Comparison of ENCODE assay signal across 11 cellular contexts in genomic region chr21:46038871-46039397, GRCh38. TPM values are rescaled to one million over a fixed set of nuclear protein-coding genes. Genes with fewer than 3 reads are reported as not detected.
DNase-seq lines count a peak whose midpoint lies in the region; ATAC-seq and TF ChIP-seq lines count a peak whose summit lies in the region.
"Had no signal": no experiment of that assay in that cellular context is flagged by ENCODE, and none has a peak within 500 bp of the region (broad histone marks: within the 10 kb centered on the region; RNA-seq: fewer than 3 reads in every experiment).

No MANE protein-coding gene starts in this region.

- ATAC-seq in mucosa of descending colon (peak; percentile 37), upper lobe of left lung (ENCODE audit: low FRiP score in 2 of 2) (peak; percentile 41 to 87), HG03095 (IDR thresholded peaks at IDR 0.05; ENCODE audit: unreplicated experiment) (no peak)
- no peak for ATAC-seq in activated naive CD4-positive, alpha-beta T cell treated with anti-CD3 and anti-CD28 coated beads, Interleukin-2, amount 50 U/mL, for 72 hours

- peaks cover 4% of the 10 kb centered on the region for H3K4me1 Mint-ChIP-seq in endodermal cell

- no peak for TF ChIP-seq EP300 in upper lobe of left lung (IDR thresholded peaks at IDR 0.05)

- H3K9me3 ChIP-seq in NT2/D1 (ENCODE audit: insufficient read depth, low read length) = no peaks in the 10 kb centered on the region
- no peaks in the 10 kb centered on the region for H3K9me3 ChIP-seq in endodermal cell (ENCODE audit: control insufficient read depth, low read length)
- no peaks in the 10 kb centered on the region for H3K9me3 ChIP-seq in mucosa of descending colon
- H3K9me3 ChIP-seq in upper lobe of left lung = no peaks in the 10 kb centered on the region

- H3K4me3 Mint-ChIP-seq in endodermal cell = no peak overlapping the region
- H3K4me3 Mint-ChIP-seq: T-helper 1 cell treated with Interleukin-12 subunit alpha and Interleukin-12 subunit beta and Interleukin-4 antibody, amounts not matched to agents 30 μg/mL and 1 μg/mL, for 36 hours had no signal

- 91 to 94% methylated on average over 10 to 23 of the region's 23 CpGs for WGBS in endodermal cell (ENCODE audit: insufficient coverage in 1 of 2, insufficient read length in 1 of 2), 2 experiments
- 53 to 74% methylated on average over 8 to 19 of the region's 23 CpGs for WGBS in upper lobe of left lung, 2 donors

- peaks cover 4% of the 10 kb centered on the region for H3K27me3 Mint-ChIP-seq in endodermal cell (ENCODE audit: insufficient read depth)

- H3K36me3 ChIP-seq in NT2/D1 (ENCODE audit: insufficient read depth, insufficient read length, low read length) (no peaks in the 10 kb centered on the region), endodermal cell (ENCODE audit: control insufficient read depth, insufficient read depth, low read length) (no peaks in the 10 kb centered on the region), mucosa of descending colon (ENCODE audit: low read depth) (no peaks in the 10 kb centered on the region), upper lobe of left lung (no peaks in the 10 kb centered on the region)

- no peak overlapping the region for H3K27ac ChIP-seq in endodermal cell (ENCODE audit: low read depth, low read length)
- H3K27ac ChIP-seq in upper lobe of left lung = no peak overlapping the region

- H3K9me3 Mint-ChIP-seq in endodermal cell = peaks cover 3% of the 10 kb centered on the region
- no peaks in the 10 kb centered on the region for H3K9me3 Mint-ChIP-seq in activated naive CD4-positive, alpha-beta T cell treated with anti-CD3 and anti-CD28 coated beads, Interleukin-2, amount 50 U/mL, for 72 hours
- H3K9me3 Mint-ChIP-seq: T-helper 1 cell treated with Interleukin-12 subunit alpha and Interleukin-12 subunit beta and Interleukin-4 antibody, amounts not matched to agents 30 μg/mL and 1 μg/mL, for 36 hours had no signal

- H3K27me3 ChIP-seq in NT2/D1 (ENCODE audit: insufficient read depth, insufficient read length) (no peaks in the 10 kb centered on the region), endodermal cell (ENCODE audit: control insufficient read depth, insufficient read depth, low read length, poor library complexity, severe bottlenecking) (no peaks in the 10 kb centered on the region), upper lobe of left lung (no peaks in the 10 kb centered on the region)

- TF ChIP-seq CTCF in endodermal cell (conservative IDR thresholded peaks at IDR 0.05) (no peak), mucosa of descending colon (IDR thresholded peaks at IDR 0.05) (no peak), upper lobe of left lung (IDR thresholded peaks at IDR 0.05) (no peak)

- peaks cover 18% of the 10 kb centered on the region for H3K4me1 ChIP-seq in NT2/D1 (ENCODE audit: insufficient read depth, insufficient read length)
- no peaks in the 10 kb centered on the region for H3K4me1 ChIP-seq in endodermal cell (ENCODE audit: control insufficient read depth, insufficient read depth, low read length)
- no peaks in the 10 kb centered on the region for H3K4me1 ChIP-seq in mucosa of descending colon (ENCODE audit: low read depth)
- peaks cover 0 to 7% (median 5%) of the 10 kb centered on the region in 4 donors for H3K4me1 ChIP-seq in upper lobe of left lung

- H3K9ac ChIP-seq in NT2/D1 (ENCODE audit: insufficient read length, low read depth) (peak overlapping the region; percentile 24), endodermal cell (ENCODE audit: extremely low read depth, low read length, poor library complexity, severe bottlenecking) (no peak overlapping the region)

- intact Hi-C loops in mucosa of descending colon (cut with DNase I, micrococcal nuclease) = no loop called here

- no peak for TF ChIP-seq POLR2A in upper lobe of left lung (IDR thresholded peaks at IDR 0.05)

- DNase-seq in NT2/D1 (ENCODE audit: low read depth, low spot score) (no peak), endodermal cell (peak; percentile 56), mucosa of descending colon (peak in 2 of 3 donors; percentile 29 to 66), upper lobe of left lung (no peak), KG1 (lab: John Stamatoyannopoulos, UW) (no peak), SIG-M5 treated with dmso at 0.1 percent for 504 hours (lab: John Stamatoyannopoulos, UW; ENCODE audit: unreplicated experiment) (no peak)
- DNase-seq in activated naive CD4-positive, alpha-beta T cell treated with anti-CD3 and anti-CD28 coated beads, Interleukin-2, amount 50 U/mL, for 72 hours (ENCODE audit: low spot score in 2 of 2) = no peak
- DNase-seq: effector CD8-positive, alpha-beta T cell; NCI-H748 treated with DMSO at 0.1 percent for 48 hours had no signal

- no peak overlapping the region for H3K27ac Mint-ChIP-seq in endodermal cell
- no peak overlapping the region for H3K27ac Mint-ChIP-seq in activated naive CD4-positive, alpha-beta T cell treated with anti-CD3 and anti-CD28 coated beads, Interleukin-2, amount 50 U/mL, for 72 hours
- H3K27ac Mint-ChIP-seq: T-helper 1 cell treated with Interleukin-12 subunit alpha and Interleukin-12 subunit beta and Interleukin-4 antibody, amounts not matched to agents 30 μg/mL and 1 μg/mL, for 36 hours had no signal

- H3K4me3 ChIP-seq in NT2/D1 (ENCODE audit: insufficient read length, low read depth) (no peak overlapping the region), endodermal cell (ENCODE audit: low read length) (no peak overlapping the region), mucosa of descending colon (no peak overlapping the region), upper lobe of left lung (no peak overlapping the region)

- no peaks in the 10 kb centered on the region for H3K36me3 Mint-ChIP-seq in endodermal cell (ENCODE audit: low read depth)
- no peaks in the 10 kb centered on the region for H3K36me3 Mint-ChIP-seq in activated naive CD4-positive, alpha-beta T cell treated with anti-CD3 and anti-CD28 coated beads, Interleukin-2, amount 50 U/mL, for 72 hours

RNA-seq across cellular contexts. Expression of gene COL6A1, which starts 57.4 kb away (rescaled TPM):
- total RNA-seq in endodermal cell (100 to 1,000 TPM; 232 to 407 TPM), mucosa of descending colon (100 to 1,000 TPM in 2 of 3 donors, 10 to 100 TPM in 1; 45.0 to 663 (median 114) TPM), upper lobe of left lung (100 to 1,000 TPM in 5 of 6 donors, 10 to 100 TPM in 1; 61.9 to 351 (median 205) TPM)
- polyA plus RNA-seq in endodermal cell (2013, experiment 1 of 2) = 172 TPM
- polyA plus RNA-seq in endodermal cell (2013, experiment 2 of 2) = 154 TPM
- total RNA-seq in activated naive CD4-positive, alpha-beta T cell treated with anti-CD3 and anti-CD28 coated beads, Interleukin-2, amount 50 U/mL, for 72 hours = 1 to 10 TPM; 2.0 to 4.7 TPM

RNA-seq across cellular contexts. Expression of gene COL6A2, which starts 59.0 kb away (rescaled TPM):
- total RNA-seq in endodermal cell (100 to 1,000 TPM; 259 to 377 TPM), mucosa of descending colon (100 to 1,000 TPM in 2 of 3 donors, 10 to 100 TPM in 1; 65.1 to 858 (median 191) TPM), upper lobe of left lung (100 to 1,000 TPM; 105 to 522 (median 304) TPM)
- polyA plus RNA-seq in endodermal cell (2013, experiment 1 of 2) = 117 TPM
- 114 TPM for polyA plus RNA-seq in endodermal cell (2013, experiment 2 of 2)
- 10 to 100 TPM; 11.9 to 14.2 TPM for total RNA-seq in activated naive CD4-positive, alpha-beta T cell treated with anti-CD3 and anti-CD28 coated beads, Interleukin-2, amount 50 U/mL, for 72 hours

Comparison
In these comparisons a context has a peak if more than half of its experiments do, and no peak if none do; other contexts are left out.
1. DNase-seq: peak in endodermal cell (single experiment) and mucosa of descending colon (2 of 3); none in NT2/D1 (single experiment), upper lobe of left lung (0 of 2), activated naive CD4-positive, alpha-beta T cell treated with anti-CD3 and anti-CD28 coated beads, Interleukin-2, amount 50 U/mL, for 72 hours (0 of 2), KG1 (single experiment) and SIG-M5 treated with dmso at 0.1 percent for 504 hours (single experiment).
2. ATAC-seq: peak in mucosa of descending colon (single experiment) and upper lobe of left lung (2 of 2); none in activated naive CD4-positive, alpha-beta T cell treated with anti-CD3 and anti-CD28 coated beads, Interleukin-2, amount 50 U/mL, for 72 hours (0 of 2) and HG03095 (single experiment).
3. RNA of gene COL6A1, which starts 57.4 kb away (total RNA-seq): 232 to 407 TPM in endodermal cell, 61.9 to 351 TPM in upper lobe of left lung and 45.0 to 663 TPM in mucosa of descending colon; 2.0 to 4.7 TPM in activated naive CD4-positive, alpha-beta T cell treated with anti-CD3 and anti-CD28 coated beads, Interleukin-2, amount 50 U/mL, for 72 hours; every median in the first group is over 4 times any median in the second.
4. RNA of gene COL6A2, which starts 59.0 kb away (total RNA-seq): 105 to 522 TPM in upper lobe of left lung, 259 to 377 TPM in endodermal cell and 65.1 to 858 TPM in mucosa of descending colon; 11.9 to 14.2 TPM in activated naive CD4-positive, alpha-beta T cell treated with anti-CD3 and anti-CD28 coated beads, Interleukin-2, amount 50 U/mL, for 72 hours; every median in the first group is over 4 times any median in the second.